1 cellular context compared by ENCODE assay signal in genomic region chr7:121438017-121438955, GRCh38.
TF ChIP-seq lines count a peak whose summit lies in the region.
"Not testable (repeated sequence)": the region's sequence is repeated elsewhere in the genome, so short reads cannot be mapped to it uniquely, and the experiment has no call there.

No MANE protein-coding gene starts in this region.

TF ChIP-seq in K562, 482 proteins besides CTCF, POLR2A, EP300 and RAD21 (continued from another document and continues in another):
- 0 out of 2 replicates have a peak, but pooled peaks have one; percentile 56 for TF ChIP-seq RREB1 (CRISPR knock-in tag; IDR thresholded peaks at IDR 0.05)
- TF ChIP-seq LEF1 (IDR thresholded peaks at IDR 0.05) = peak; percentile 98
- TF ChIP-seq L3MBTL2 (IDR thresholded peaks at IDR 0.05) = peak; percentile 79
- TF ChIP-seq VEZF1 (CRISPR knock-in tag; IDR thresholded peaks at IDR 0.05) = 0 out of 2 replicates have a peak, but pooled peaks have one; percentile 8
- peak; percentile 88 for TF ChIP-seq SMARCE1 (IDR thresholded peaks at IDR 0.05)
- peak in 1 of 2 experiments; percentile 21; a peak in 1 of 3 replicates for TF ChIP-seq CBX3 (IDR thresholded peaks at IDR 0.05; ENCODE audit: borderline replicate concordance in 1 of 2, low read length in 2 of 2)
- TF ChIP-seq RCOR1 (IDR thresholded peaks at IDR 0.05; ENCODE audit: borderline replicate concordance in 1 of 2, low read depth in 2 of 2, low read length in 2 of 2) = peak in 1 of 2 experiments; percentile 59; a peak in 2 of 4 replicates
- peak; percentile 40 to 77 for TF ChIP-seq AFF1 (IDR thresholded peaks at IDR 0.05; ENCODE audit: low read depth in 1 of 2, partially characterized antibody in 2 of 2)
- TF ChIP-seq POLR2AphosphoS5 (IDR thresholded peaks at IDR 0.05; ENCODE audit: control insufficient read depth, insufficient read depth, low read depth, low read length) = 0 out of 2 replicates have a peak, but pooled peaks have one; percentile 28
- TF ChIP-seq ZEB2 (IDR thresholded peaks at IDR 0.05) = peak; percentile 44; the same call in 1 of the 2 replicates
- peak; percentile 87 for TF ChIP-seq MEIS2 (IDR thresholded peaks at IDR 0.05; ENCODE audit: partially characterized antibody)
- TF ChIP-seq TAF7 (tag; IDR thresholded peaks at IDR 0.05) = peak; percentile 69
- TF ChIP-seq HDAC2 (IDR thresholded peaks at IDR 0.05) = peak; percentile 86
- peak; percentile 45; the same call in 1 of the 2 replicates for TF ChIP-seq ATF4 (CRISPR knock-in tag; IDR thresholded peaks at IDR 0.05)
- TF ChIP-seq SOX6 (IDR thresholded peaks at IDR 0.05) = peak; percentile 85
- peak; percentile 30; the same call in 1 of the 2 replicates for TF ChIP-seq RFX1 (IDR thresholded peaks at IDR 0.05)
- TF ChIP-seq ZBTB11 (CRISPR knock-in tag; IDR thresholded peaks at IDR 0.05) = 0 out of 6 replicates have a peak, but pooled peaks of 1 of the 3 experiments have one; percentile 27
- TF ChIP-seq LCOR (CRISPR knock-in tag; IDR thresholded peaks at IDR 0.05) = peak; percentile 44; the same call in 1 of the 2 replicates
- peak; percentile 90 for TF ChIP-seq DPF2 (IDR thresholded peaks at IDR 0.05)
- TF ChIP-seq NCOR1 (IDR thresholded peaks at IDR 0.05) = peak; percentile 44
- TF ChIP-seq EP400 (IDR thresholded peaks at IDR 0.05) = peak; percentile 69; the same call in 1 of the 2 replicates
- TF ChIP-seq ZBTB7A (IDR thresholded peaks at IDR 0.05; ENCODE audit: borderline replicate concordance, control insufficient read depth, low read depth, low read length) = peak; percentile 60; the same call in 1 of the 2 replicates
- TF ChIP-seq NKRF (IDR thresholded peaks at IDR 0.05; ENCODE audit: borderline replicate concordance) = peak; percentile 52; the same call in 1 of the 2 replicates
- TF ChIP-seq MTA3 (IDR thresholded peaks at IDR 0.05; ENCODE audit: borderline replicate concordance) = peak; percentile 93; the same call in 1 of the 2 replicates
- 0 out of 2 replicates have a peak, but pooled peaks have one; percentile 6 for TF ChIP-seq DEAF1 (CRISPR knock-in tag; IDR thresholded peaks at IDR 0.05)
- peak in 1 of 2 experiments; percentile 56; a peak in 2 of 4 replicates for TF ChIP-seq MLLT1 (IDR thresholded peaks at IDR 0.05)
- peak; percentile 45; the same call in 1 of the 2 replicates for TF ChIP-seq CC2D1A (IDR thresholded peaks at IDR 0.05)
- 0 out of 2 replicates have a peak, but pooled peaks have one; percentile 15 for TF ChIP-seq BHLHE40 (IDR thresholded peaks at IDR 0.05; ENCODE audit: low read length)
- TF ChIP-seq ZNF589 (CRISPR knock-in tag; IDR thresholded peaks at IDR 0.05; ENCODE audit: low read depth) = 0 out of 2 replicates have a peak, but pooled peaks have one; percentile 49
- peak; percentile 59; the same call in 1 of the 2 replicates for TF ChIP-seq MIER1 (IDR thresholded peaks at IDR 0.05; ENCODE audit: low read depth)
- peak; percentile 82 for TF ChIP-seq ESRRA (IDR thresholded peaks at IDR 0.05; ENCODE audit: borderline replicate concordance, low read depth)
- peak; percentile 55 for TF ChIP-seq ZNF24 (IDR thresholded peaks at IDR 0.05)
- not testable (repeated sequence) for TF ChIP-seq NR4A1 (CRISPR knock-in tag; IDR thresholded peaks at IDR 0.05); NR2C1 (tag; IDR thresholded peaks at IDR 0.05)
- TF ChIP-seq NR4A1 (tag; IDR thresholded peaks at IDR 0.05) = peak; percentile 81
- 0 out of 2 replicates have a peak, but pooled peaks have one; percentile 7 for TF ChIP-seq NR2C1 (IDR thresholded peaks at IDR 0.05)
- TF ChIP-seq POLR2G (IDR thresholded peaks at IDR 0.05; ENCODE audit: low read depth, low read length) = peak; percentile 52; the same call in 1 of the 2 replicates
- peak; percentile 44; the same call in 1 of the 2 replicates for TF ChIP-seq TRIM28 (IDR thresholded peaks at IDR 0.05)
- TF ChIP-seq KLF6 (CRISPR knock-in tag; IDR thresholded peaks at IDR 0.05; ENCODE audit: borderline replicate concordance) = peak; percentile 49; the same call in 1 of the 2 replicates
